ENCODE assay signal across 8 cellular contexts in genomic region chr17:43832168-43832975, GRCh38. TPM values are rescaled to one million over a fixed set of nuclear protein-coding genes. Genes with fewer than 3 reads are reported as not detected.
DNase-seq lines count a peak whose midpoint lies in the region; ATAC-seq and TF ChIP-seq lines count a peak whose summit lies in the region.

No MANE protein-coding gene starts in this region.

- peak overlapping the region; percentile 68 for H3K9ac ChIP-seq in smooth muscle cell (ENCODE audit: low read depth)
- H3K9ac ChIP-seq in Karpas-422 (ENCODE audit: low read length): no peak overlapping the region

- H3K9me3 Mint-ChIP-seq in immature natural killer cell: peaks cover 0 to 2% (median 0%) of the 10 kb centered on the region in 6 donors

- H3K79me2 ChIP-seq in smooth muscle cell (ENCODE audit: low read depth) (no peaks in the 10 kb centered on the region), Karpas-422 (ENCODE audit: low read length) (no peaks in the 10 kb centered on the region)

- H3K36me3 Mint-ChIP-seq in immature natural killer cell: no peaks in the 10 kb centered on the region

- no peaks in the 10 kb centered on the region for H3F3A ChIP-seq in smooth muscle cell (ENCODE audit: low read depth)

- peaks cover 6% of the 10 kb centered on the region for H3K4me1 ChIP-seq in smooth muscle cell (ENCODE audit: low read depth)
- H3K4me1 ChIP-seq in Karpas-422 (ENCODE audit: low read length): no peaks in the 10 kb centered on the region

- no peak overlapping the region for H3K27ac Mint-ChIP-seq in immature natural killer cell

- H3K4me2 ChIP-seq in smooth muscle cell: peak overlapping the region; percentile 94
- no peak overlapping the region for H3K4me2 ChIP-seq in Karpas-422 (ENCODE audit: low read depth, low read length, poor library complexity, severe bottlenecking)

- H3K4me3 ChIP-seq in brain microvascular endothelial cell (ENCODE audit: low read depth, low read length): peak overlapping the region; percentile 63
- H3K4me3 ChIP-seq in smooth muscle cell: peak overlapping the region; percentile 79
- H3K4me3 ChIP-seq in Karpas-422 (ENCODE audit: low read length): no peak overlapping the region

- no peak for TF ChIP-seq CTCF in brain microvascular endothelial cell (IDR thresholded peaks at IDR 0.05; ENCODE audit: low read depth, low read length, missing control alignments)
- TF ChIP-seq CTCF in smooth muscle cell (IDR thresholded peaks at IDR 0.05; ENCODE audit: borderline replicate concordance, insufficient read depth, poor library complexity, severe bottlenecking): no peak

- H3K4me1 Mint-ChIP-seq in immature natural killer cell: peaks cover 10 to 11% of the 10 kb centered on the region in 2 donors

- WGBS in smooth muscle cell (ENCODE audit: low lambda C conversion rate): 17% methylated on average over 27 of the region's 51 CpGs

- H3K27me3 ChIP-seq in brain microvascular endothelial cell (replicated peaks) (no peaks in the 10 kb centered on the region), smooth muscle cell (ENCODE audit: low read depth) (no peaks in the 10 kb centered on the region), Karpas-422 (ENCODE audit: low read length) (no peaks in the 10 kb centered on the region)

- in situ Hi-C loops in brain microvascular endothelial cell (cut with HindIII; ENCODE audit: low pct_ligation_motif_present, low sequenced_read_pairs): no loop called here

- peaks cover 7% of the 10 kb centered on the region for H4K20me1 ChIP-seq in smooth muscle cell (ENCODE audit: low read depth)
- no peaks in the 10 kb centered on the region for H4K20me1 ChIP-seq in Karpas-422 (ENCODE audit: insufficient read depth, low read depth, low read length)

- peaks cover 16 to 26% (median 23%) of the 10 kb centered on the region in 3 donors for H3K27me3 Mint-ChIP-seq in immature natural killer cell (ENCODE audit: low read depth in 3 of 3)

- H2AFZ ChIP-seq in smooth muscle cell (ENCODE audit: low read depth) (peak overlapping the region; percentile 48), Karpas-422 (ENCODE audit: low read length) (no peak overlapping the region)

- H3K4me3 Mint-ChIP-seq in immature natural killer cell: peak overlapping the region; percentile 73 to 83 (median 77)

- H3K27ac ChIP-seq in brain microvascular endothelial cell: peak overlapping the region; percentile 31
- no peak overlapping the region for H3K27ac ChIP-seq in smooth muscle cell (ENCODE audit: low read depth)
- H3K27ac ChIP-seq in Karpas-422 (ENCODE audit: low read length): no peak overlapping the region

- H3K9me2 ChIP-seq in Karpas-422 (replicated peaks; ENCODE audit: insufficient read depth, low read length): no peaks in the 10 kb centered on the region

- DNase-seq in NOMO-1 (lab: John Stamatoyannopoulos, UW; ENCODE audit: unreplicated experiment in 2 of 2) (peak; percentile 15 to 17), NOMO-1 treated with dmso at 0.1 percent for 144 hours (lab: John Stamatoyannopoulos, UW; ENCODE audit: unreplicated experiment) (no peak), OCI-M1 (lab: John Stamatoyannopoulos, UW) (peak; percentile 40), brain microvascular endothelial cell (peak; percentile 67), immature natural killer cell (no peak), smooth muscle cell (lab: John Stamatoyannopoulos, UW; ENCODE audit: unreplicated experiment) (peak; percentile 52), Karpas-422 (no peak)

- H3K9me3 ChIP-seq in smooth muscle cell (replicated peaks; ENCODE audit: low read depth): no peaks in the 10 kb centered on the region
- no peaks in the 10 kb centered on the region for H3K9me3 ChIP-seq in Karpas-422 (ENCODE audit: low read length)

- peaks cover 36% of the 10 kb centered on the region for H3K36me3 ChIP-seq in brain microvascular endothelial cell (replicated peaks)
- no peaks in the 10 kb centered on the region for H3K36me3 ChIP-seq in smooth muscle cell (ENCODE audit: low read depth)
- no peaks in the 10 kb centered on the region for H3K36me3 ChIP-seq in Karpas-422 (ENCODE audit: insufficient read depth, low read length)

- no peak for ATAC-seq in GM18873 (IDR thresholded peaks at IDR 0.05; ENCODE audit: low FRiP score, unreplicated experiment)

RNA-seq across cellular contexts. Expression of gene MPP3, which starts 0.6 kb away (rescaled TPM):
- polyA plus RNA-seq in immature natural killer cell: not detected
- 6.7 and 11.6 TPM in 2 replicates for total RNA-seq in smooth muscle cell
- 7.7 and 8.1 TPM in 2 replicates for polyA plus RNA-seq in smooth muscle cell
- total RNA-seq in Karpas-422 (2014; rRNA removed; shearing (Covaris generic); ENCODE audit: low replicate concordance): not detected in 2 replicates

RNA-seq across cellular contexts. Expression of gene CD300LG, which starts 14.6 kb away (rescaled TPM):
- polyA plus RNA-seq in immature natural killer cell: not detected
- not detected in 2 replicates for total RNA-seq in smooth muscle cell
- not detected in 2 replicates for polyA plus RNA-seq in smooth muscle cell
- not detected in 2 replicates for total RNA-seq in Karpas-422 (2014; rRNA removed; shearing (Covaris generic); ENCODE audit: low replicate concordance)

RNA-seq across cellular contexts. Expression of gene CFAP97D1, which starts 52.1 kb away (rescaled TPM):
- polyA plus RNA-seq in immature natural killer cell (not detected), smooth muscle cell (not detected in 2 replicates)
- total RNA-seq in smooth muscle cell: 0.09 TPM in 2 replicates
- total RNA-seq in Karpas-422 (2014; rRNA removed; shearing (Covaris generic); ENCODE audit: low replicate concordance): 1.1 TPM in 1 of 2 replicates, not detected in the other

RNA-seq across cellular contexts. Expression of gene DUSP3, which starts 53.6 kb away (rescaled TPM):
- 10 to 100 TPM in 2 of 3 donors, 1 to 10 TPM in 1; 9.1 to 13.6 (median 12.3) TPM for polyA plus RNA-seq in immature natural killer cell
- 33.2 and 34.4 TPM in 2 replicates for total RNA-seq in smooth muscle cell
- 25.6 and 35.9 TPM in 2 replicates for polyA plus RNA-seq in smooth muscle cell
- total RNA-seq in Karpas-422 (2014; rRNA removed; shearing (Covaris generic); ENCODE audit: low replicate concordance): 7.9 and 9.5 TPM in 2 replicates

Comparison
In these comparisons a context has a peak if more than half of its experiments do, and no peak if none do; other contexts are left out.
1. DNase-seq: peak in NOMO-1 (2 of 2), OCI-M1 (single experiment), brain microvascular endothelial cell (single experiment) and smooth muscle cell (single experiment); none in NOMO-1 treated with dmso at 0.1 percent for 144 hours (single experiment), immature natural killer cell (0 of 3) and Karpas-422 (single experiment).